ENCODE assay signal across 22 cellular contexts in the genomic region with DNA sequence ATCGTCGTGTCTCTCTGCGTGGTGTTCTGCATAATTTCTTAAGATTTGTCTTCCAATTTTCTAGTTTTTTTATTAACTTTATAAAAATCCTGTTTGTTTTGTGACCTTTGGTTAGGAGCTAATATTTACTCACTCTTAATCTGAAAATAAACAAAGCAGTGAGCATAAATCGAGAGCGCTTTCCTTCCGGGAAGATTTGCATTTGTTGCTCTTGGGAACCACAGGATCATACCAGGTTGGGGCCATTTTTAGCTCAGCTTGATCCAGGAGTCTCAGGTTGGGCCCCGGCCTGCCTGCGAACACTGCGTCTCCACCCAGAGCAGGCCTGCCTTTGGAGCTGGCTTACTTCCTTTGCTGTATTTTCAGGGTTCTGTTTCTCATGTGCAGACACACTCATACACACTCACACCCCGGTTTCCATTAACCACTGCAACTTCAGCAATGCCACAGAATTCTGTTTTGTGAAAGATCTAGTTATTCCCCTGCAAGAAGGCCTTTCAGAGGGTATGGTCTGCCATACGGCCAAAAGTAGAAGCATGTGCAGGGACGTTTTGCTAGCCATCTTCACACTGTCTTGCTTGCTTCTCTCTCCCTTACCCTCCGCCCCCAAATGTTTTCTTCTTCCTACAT. TPM values are rescaled to one million over a fixed set of nuclear protein-coding genes. Genes with fewer than 3 reads are reported as not detected.
A peak's percentile ranks its signal among the peaks of the same experiment; 100 is the strongest.
DNase-seq lines count a peak whose midpoint lies in the region; ATAC-seq and TF ChIP-seq lines count a peak whose summit lies in the region.
"Had no signal": no experiment of that assay in that cellular context is flagged by ENCODE, and none has a peak within 500 bp of the region (broad histone marks: within the 10 kb centered on the region; RNA-seq: fewer than 3 reads in every experiment).

No MANE protein-coding gene starts in this region.

- H3K4me3 Mint-ChIP-seq in osteocyte (ENCODE audit: unreplicated experiment): no peak overlapping the region
- H3K4me3 Mint-ChIP-seq: activated CD4-positive, alpha-beta T cell treated with anti-CD3 and anti-CD28 coated beads for 36 hours; activated naive CD8-positive, alpha-beta T cell treated with anti-CD3 and anti-CD28 coated beads, Interleukin-2, amount 10 ng/mL, durations not matched to agents 7 days and 5 days; CD8-positive, alpha-beta T cell; stimulated activated naive CD8-positive, alpha-beta T cell treated with anti-CD3 and anti-CD28 coated beads, Interleukin-15, amount 100 ng/mL, for 72 hours; T-cell had no signal

- TF ChIP-seq CTCF in C4-2B (conservative IDR thresholded peaks at IDR 0.05): no peak
- no peak for TF ChIP-seq CTCF in VCaP (conservative IDR thresholded peaks at IDR 0.05)
- TF ChIP-seq CTCF in mucosa of descending colon (IDR thresholded peaks at IDR 0.05): no peak
- TF ChIP-seq CTCF in osteocyte (IDR thresholded peaks at IDR 0.05): no peak

- H3K27ac Mint-ChIP-seq in osteocyte (ENCODE audit: unreplicated experiment): no peak overlapping the region
- H3K27ac Mint-ChIP-seq: activated CD4-positive, alpha-beta T cell treated with anti-CD3 and anti-CD28 coated beads for 36 hours; activated naive CD8-positive, alpha-beta T cell treated with anti-CD3 and anti-CD28 coated beads, Interleukin-2, amount 10 ng/mL, durations not matched to agents 7 days and 5 days; CD8-positive, alpha-beta T cell; stimulated activated naive CD8-positive, alpha-beta T cell treated with anti-CD3 and anti-CD28 coated beads, Interleukin-15, amount 100 ng/mL, for 72 hours; T-cell had no signal

- H3K4me1 Mint-ChIP-seq in osteocyte (ENCODE audit: unreplicated experiment): peaks cover 14% of the 10 kb centered on the region

- ATAC-seq in mucosa of descending colon (peak; percentile 60), GM21515 (IDR thresholded peaks at IDR 0.05; ENCODE audit: unreplicated experiment) (no peak), HG03196 (IDR thresholded peaks at IDR 0.05; ENCODE audit: unreplicated experiment) (no peak)
- ATAC-seq: activated CD4-positive, alpha-beta T cell treated with anti-CD3 and anti-CD28 coated beads for 36 hours; CD8-positive, alpha-beta T cell; stimulated activated naive CD8-positive, alpha-beta T cell treated with anti-CD3 and anti-CD28 coated beads, Interleukin-15, amount 100 ng/mL, for 72 hours; T-cell had no signal

- peak overlapping the region; percentile 29 for H3K9ac ChIP-seq in HUES6 (ENCODE audit: low read length)

- intact Hi-C loops in mucosa of descending colon (cut with DNase I, micrococcal nuclease): no loop called here

- H3K27me3 Mint-ChIP-seq in osteocyte (ENCODE audit: unreplicated experiment): no peaks in the 10 kb centered on the region
- H3K27me3 Mint-ChIP-seq: activated CD4-positive, alpha-beta T cell treated with anti-CD3 and anti-CD28 coated beads for 36 hours; activated naive CD8-positive, alpha-beta T cell treated with anti-CD3 and anti-CD28 coated beads, Interleukin-2, amount 10 ng/mL, durations not matched to agents 7 days and 5 days; stimulated activated naive CD8-positive, alpha-beta T cell treated with anti-CD3 and anti-CD28 coated beads, Interleukin-15, amount 100 ng/mL, for 72 hours; T-cell had no signal

- H3K4me3 ChIP-seq in HUES6 (ENCODE audit: low read depth, low read length) (no peak overlapping the region), mucosa of descending colon (no peak overlapping the region)
- H3K4me3 ChIP-seq: ascending aorta, esophagus squamous epithelium, Peyer's patch, thyroid gland had no signal

- no peaks in the 10 kb centered on the region for H3K9me3 Mint-ChIP-seq in osteocyte (ENCODE audit: unreplicated experiment)
- H3K9me3 Mint-ChIP-seq: activated naive CD8-positive, alpha-beta T cell treated with anti-CD3 and anti-CD28 coated beads, Interleukin-2, amount 10 ng/mL, durations not matched to agents 7 days and 5 days; CD8-positive, alpha-beta T cell; stimulated activated naive CD8-positive, alpha-beta T cell treated with anti-CD3 and anti-CD28 coated beads, Interleukin-15, amount 100 ng/mL, for 72 hours; T-cell had no signal

- H3K27ac ChIP-seq in C4-2B (peak overlapping the region; percentile 80), HUES6 (ENCODE audit: low read depth, low read length) (no peak overlapping the region), VCaP (peak overlapping the region; percentile 73)
- H3K27ac ChIP-seq: ascending aorta, esophagus squamous epithelium, Peyer's patch, thyroid gland had no signal

- peaks cover 42% of the 10 kb centered on the region for H3K36me3 Mint-ChIP-seq in osteocyte (ENCODE audit: unreplicated experiment)
- H3K36me3 Mint-ChIP-seq: activated naive CD8-positive, alpha-beta T cell treated with anti-CD3 and anti-CD28 coated beads, Interleukin-2, amount 10 ng/mL, durations not matched to agents 7 days and 5 days had no signal

- H3K27me3 ChIP-seq in HUES6 (ENCODE audit: control insufficient read depth, insufficient read depth, low read length): no peaks in the 10 kb centered on the region
- H3K27me3 ChIP-seq: ascending aorta, esophagus squamous epithelium, Peyer's patch, thyroid gland had no signal

- H3K9me3 ChIP-seq in HUES6 (ENCODE audit: control insufficient read depth, insufficient read depth, low read depth, low read length) (no peaks in the 10 kb centered on the region), mucosa of descending colon (no peaks in the 10 kb centered on the region)
- H3K9me3 ChIP-seq: ascending aorta, esophagus squamous epithelium, Peyer's patch, thyroid gland had no signal

- H3K4me1 ChIP-seq in HUES6 (ENCODE audit: control insufficient read depth, insufficient read depth, low read length) (peaks cover 6% of the 10 kb centered on the region), mucosa of descending colon (ENCODE audit: low read depth) (peaks cover 19% of the 10 kb centered on the region)
- H3K4me1 ChIP-seq: ascending aorta had no signal

- peaks cover 92% of the 10 kb centered on the region for H3K36me3 ChIP-seq in HUES6 (ENCODE audit: control insufficient read depth, insufficient read depth, low read length)
- no peaks in the 10 kb centered on the region for H3K36me3 ChIP-seq in mucosa of descending colon (ENCODE audit: low read depth)

- DNase-seq in mucosa of descending colon (peak in 1 of 3 donors; percentile 28), osteocyte (ENCODE audit: extremely low spot score, unreplicated experiment) (no peak), NCI-H226 (no peak)
- DNase-seq: activated CD4-positive, alpha-beta T cell treated with anti-CD3 and anti-CD28 coated beads for 36 hours; activated gamma-delta T cell; activated naive CD8-positive, alpha-beta T cell treated with anti-CD3 and anti-CD28 coated beads, Interleukin-2, amount 10 ng/mL, durations not matched to agents 7 days and 5 days; activated T-cell treated with anti-CD3 and anti-CD28 coated beads, Interleukin-2, amount 50 U/mL, for 1 hour; CD8-positive, alpha-beta T cell; esophagus squamous epithelium; foreskin melanocyte; mesenchymal stem cell; NCI-H2081 treated with DMSO at 0.1 percent for 48 hours; Peyer's patch; stimulated activated naive CD8-positive, alpha-beta T cell treated with anti-CD3 and anti-CD28 coated beads, Interleukin-15, amount 100 ng/mL, for 72 hours; T-cell; thyroid gland had no signal

RNA-seq across cellular contexts. Expression of a gene that starts 17.3 kb away (rescaled TPM):
- total RNA-seq in mucosa of descending colon: 10 to 100 TPM; 17.6 to 30.7 (median 30.0) TPM
- total RNA-seq in osteocyte: 26.6 and 27.7 TPM in 2 replicates

RNA-seq across cellular contexts. Expression of a gene that starts 21.6 kb away (rescaled TPM):
- 10 to 100 TPM; 16.4 to 92.8 (median 38.4) TPM for total RNA-seq in mucosa of descending colon
- total RNA-seq in osteocyte: 82.3 and 92.3 TPM in 2 replicates
